8 cellular contexts compared by ENCODE assay signal in the genomic region with DNA sequence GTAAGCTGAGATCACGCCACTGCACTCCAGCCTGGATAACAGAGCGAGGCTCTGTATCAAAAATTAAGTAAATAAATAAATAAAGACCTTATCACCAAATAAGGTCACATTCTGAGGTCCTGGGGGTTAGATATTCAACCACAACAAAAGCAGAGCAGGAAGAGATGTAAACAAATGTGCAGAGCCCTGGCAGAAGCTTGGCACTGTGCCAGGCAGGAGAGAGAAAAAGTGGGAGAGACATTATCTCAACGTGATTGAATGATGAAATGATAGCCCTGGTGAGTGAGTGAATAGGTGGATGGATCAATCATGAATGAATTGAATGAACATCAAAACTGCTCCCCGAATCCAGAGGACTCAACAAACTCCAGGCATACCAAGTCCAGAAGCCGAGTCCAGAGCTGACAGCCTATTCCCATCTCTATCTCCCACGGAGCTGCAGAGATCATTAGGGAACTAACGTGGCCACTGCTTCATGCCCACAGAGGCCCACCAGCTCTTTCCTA.
A peak's percentile ranks its signal among the peaks of the same experiment; 100 is the strongest.
DNase-seq lines count a peak whose midpoint lies in the region; ATAC-seq and TF ChIP-seq lines count a peak whose summit lies in the region.

No MANE protein-coding gene starts in this region.

- peak overlapping the region; percentile 96 to 99 (median 97) for H3K27ac Mint-ChIP-seq in CD4-positive, alpha-beta memory T cell
- peak overlapping the region; percentile 67 for H3K27ac Mint-ChIP-seq in nephron progenitor cell

- peaks cover 39 to 81% (median 54%) of the 10 kb centered on the region in 4 donors for H3K4me1 Mint-ChIP-seq in CD4-positive, alpha-beta memory T cell
- H3K4me1 Mint-ChIP-seq in nephron progenitor cell = peaks cover 91% of the 10 kb centered on the region

- peak overlapping the region in 7 of 8 donors; percentile 67 to 93 (median 79) for H3K4me3 Mint-ChIP-seq in CD4-positive, alpha-beta memory T cell
- no peak overlapping the region for H3K4me3 Mint-ChIP-seq in nephron progenitor cell

- no peaks in the 10 kb centered on the region for H3K36me3 ChIP-seq in CD4-positive, alpha-beta memory T cell (ENCODE audit: insufficient read depth, low read length)
- H3K36me3 ChIP-seq in ascending aorta = no peaks in the 10 kb centered on the region

- no peaks in the 10 kb centered on the region for H3K27me3 Mint-ChIP-seq in CD4-positive, alpha-beta memory T cell
- peaks cover 3% of the 10 kb centered on the region for H3K27me3 Mint-ChIP-seq in nephron progenitor cell (ENCODE audit: low read depth, poor library complexity)

- H3K4me1 ChIP-seq in CD4-positive, alpha-beta memory T cell (ENCODE audit: insufficient read depth, low read length) = peaks cover 63% of the 10 kb centered on the region
- H3K4me1 ChIP-seq in ascending aorta = peaks cover 12 to 46% of the 10 kb centered on the region in 2 donors

- H3K36me3 Mint-ChIP-seq in CD4-positive, alpha-beta memory T cell = peaks cover 0 to 3% of the 10 kb centered on the region in 2 donors
- H3K36me3 Mint-ChIP-seq in nephron progenitor cell (ENCODE audit: low read depth) = no peaks in the 10 kb centered on the region

- H3K27ac ChIP-seq in CD4-positive, alpha-beta memory T cell (ENCODE audit: low read depth, low read length) = peak overlapping the region; percentile 88
- peak overlapping the region; percentile 98 to 99 for H3K27ac ChIP-seq in ascending aorta

- intact Hi-C loops in CD4-positive, alpha-beta memory T cell (cut with micrococcal nuclease) = loop anchor here (1.0 to 2.0 kb wide), 4 partner anchors 15 to 367 kb away; no protein-coding TSS in a partner anchor
- intact Hi-C loops in ascending aorta (cut with DNase I) = no loop called here

- POLR2A ChIA-PET in CD4-positive, alpha-beta memory T cell (lab: Charles Lee; ENCODE audit: partially characterized antibody) = interaction anchor here (0.6 to 8.2 kb wide), 19 partner anchors 8 to 376 kb away, joined by 3 to 104 read pairs (median 4); partner anchors contain the start of gene IRF2BP2

- ATAC-seq in HG02981 (IDR thresholded peaks at IDR 0.05; ENCODE audit: unreplicated experiment) (no peak), HG03196 (IDR thresholded peaks at IDR 0.05; ENCODE audit: unreplicated experiment) (no peak)

- CTCF ChIA-PET in CD4-positive, alpha-beta memory T cell (lab: Charles Lee; ENCODE audit: partially characterized antibody) = interaction anchor here (0.9 to 6.1 kb wide), 18 partner anchors 8 to 479 kb away, joined by 3 to 33 read pairs (median 4); partner anchors contain the start of gene IRF2BP2

- H3K9me3 ChIP-seq in CD4-positive, alpha-beta memory T cell (ENCODE audit: control insufficient read depth in 1 of 2, low read length in 2 of 2) = no peaks in the 10 kb centered on the region
- no peaks in the 10 kb centered on the region for H3K9me3 ChIP-seq in ascending aorta

- peak in 1 of 5 donors; percentile 13 for DNase-seq in CD4-positive, alpha-beta memory T cell
- DNase-seq in NCI-H2029 (lab: John Stamatoyannopoulos, UW) (peak; percentile 70), ascending aorta (ENCODE audit: low spot score in 2 of 2) (no peak), nephron progenitor cell (no peak), iPS-NIHi11 (ENCODE audit: low spot score) (no peak), AG20443 (ENCODE audit: low spot score) (no peak)

- H3K9me3 Mint-ChIP-seq in CD4-positive, alpha-beta memory T cell = no peaks in the 10 kb centered on the region
- no peaks in the 10 kb centered on the region for H3K9me3 Mint-ChIP-seq in nephron progenitor cell

- TF ChIP-seq CTCF in ascending aorta (IDR thresholded peaks at IDR 0.05) = no peak
- no peak for TF ChIP-seq CTCF in nephron progenitor cell (IDR thresholded peaks at IDR 0.05)

- H3K27me3 ChIP-seq in CD4-positive, alpha-beta memory T cell (ENCODE audit: insufficient read depth, low read length) = no peaks in the 10 kb centered on the region
- no peaks in the 10 kb centered on the region for H3K27me3 ChIP-seq in ascending aorta

- H3K4me3 ChIP-seq in CD4-positive, alpha-beta memory T cell (ENCODE audit: low read length in 2 of 2) = peak overlapping the region in 1 of 2 donors; percentile 29
- H3K4me3 ChIP-seq in ascending aorta = no peak overlapping the region
